Comparison of ENCODE assay signal across 9 cellular contexts in genomic region chr10:63711866-63712716, GRCh38.
A peak's percentile ranks its signal among the peaks of the same experiment; 100 is the strongest.
DNase-seq lines count a peak whose midpoint lies in the region; ATAC-seq and TF ChIP-seq lines count a peak whose summit lies in the region.
"Had no signal": no experiment of that assay in that cellular context is flagged by ENCODE, and none has a peak within 500 bp of the region (broad histone marks: within the 10 kb centered on the region; RNA-seq: fewer than 3 reads in every experiment).

No MANE protein-coding gene starts in this region.

- WGBS in HUES64: 71% methylated on average over 6 of the region's 6 CpGs

- in situ Hi-C loops in ACHN (cut with HindIII; ENCODE audit: low pct_ligation_motif_present, low pct_unique_long_range_greater_than_20kb, low sequenced_read_pairs): loop anchor here (25.0 kb wide), 1 partner anchor 500 kb away; no protein-coding TSS in a partner anchor

- H4K20me1 ChIP-seq in neural progenitor cell (ENCODE audit: low read depth): no peaks in the 10 kb centered on the region

- H3K9me3 ChIP-seq in HUES64 (ENCODE audit: insufficient read depth, low read depth, low read length): no peaks in the 10 kb centered on the region
- no peaks in the 10 kb centered on the region for H3K9me3 ChIP-seq in neural progenitor cell (ENCODE audit: low read depth)

- peak overlapping the region; percentile 74 for H3K4me3 Mint-ChIP-seq in neural progenitor cell

- H3K4me3 ChIP-seq in HUES64 (ENCODE audit: low read length) (no peak overlapping the region), fibroblast of pulmonary artery (replicated peaks; ENCODE audit: low read depth, low read length) (no peak overlapping the region), neural progenitor cell (no peak overlapping the region)
- H3K4me3 ChIP-seq: cardiac muscle cell had no signal

- peak overlapping the region; percentile 73 for H3K4me2 ChIP-seq in neural progenitor cell

- H3K27me3 ChIP-seq in HUES64 (ENCODE audit: insufficient read depth, low read length): no peaks in the 10 kb centered on the region
- H3K27me3 ChIP-seq in neural progenitor cell: no peaks in the 10 kb centered on the region
- H3K27me3 ChIP-seq: cardiac muscle cell had no signal

- DNase-seq in ACHN (peak; percentile 94), fibroblast of pulmonary artery (ENCODE audit: low read depth) (peak; percentile 96), neural progenitor cell (ENCODE audit: low spot score) (no peak)
- no peak for DNase-seq in activated naive CD4-positive, alpha-beta T cell treated with Interleukin-2 at 50 U/mL for 16 hours

- TF ChIP-seq CTCF in fibroblast of pulmonary artery (IDR thresholded peaks at IDR 0.05; ENCODE audit: low read length, missing control alignments): no peak
- no peak for TF ChIP-seq CTCF in neural progenitor cell (IDR thresholded peaks at IDR 0.05)

- H3K4me1 Mint-ChIP-seq in neural progenitor cell: peaks cover 60% of the 10 kb centered on the region

- peak overlapping the region; percentile 4 for H2AFZ ChIP-seq in neural progenitor cell (replicated peaks)

- peaks cover 2% of the 10 kb centered on the region for H3K36me3 Mint-ChIP-seq in neural progenitor cell

- peak overlapping the region; percentile 15; the same call in 1 of the 2 replicates for H3K9ac ChIP-seq in HUES64 (ENCODE audit: low read depth, low read length)
- H3K9ac ChIP-seq in neural progenitor cell: no peak overlapping the region

- H3F3A ChIP-seq in neural progenitor cell (ENCODE audit: low read depth): peaks cover 32% of the 10 kb centered on the region

- peaks cover 21% of the 10 kb centered on the region for H3K27me3 Mint-ChIP-seq in neural progenitor cell (ENCODE audit: insufficient read depth, low read depth)

- peaks cover 10% of the 10 kb centered on the region for H3K9me3 Mint-ChIP-seq in neural progenitor cell

- peak overlapping the region; percentile 98 for H3K27ac Mint-ChIP-seq in neural progenitor cell

- H3K27ac ChIP-seq in HUES64 (ENCODE audit: low read depth, low read length) (peak overlapping the region; percentile 59), neural progenitor cell (peak overlapping the region; percentile 86)

- no peaks in the 10 kb centered on the region for H3K36me3 ChIP-seq in HUES64 (ENCODE audit: insufficient read depth, low read length)
- H3K36me3 ChIP-seq in neural progenitor cell: no peaks in the 10 kb centered on the region
- H3K36me3 ChIP-seq: cardiac muscle cell had no signal

- no peaks in the 10 kb centered on the region for H3K79me2 ChIP-seq in neural progenitor cell (ENCODE audit: low read depth)

- ATAC-seq in SK-N-SH treated with all-trans-retinoic acid at 6 μM for 48 hours: peak; percentile 86
- ATAC-seq in HG03196 (IDR thresholded peaks at IDR 0.05; ENCODE audit: unreplicated experiment): no peak
- no peak for ATAC-seq in HG03135 (IDR thresholded peaks at IDR 0.05; ENCODE audit: unreplicated experiment)

- H3K4me1 ChIP-seq in HUES64 (ENCODE audit: insufficient read depth, low read length) (peaks cover 53% of the 10 kb centered on the region), neural progenitor cell (peaks cover 47% of the 10 kb centered on the region)

TF ChIP-seq in SK-N-SH treated with all-trans-retinoic acid at 6 μM for 48 hours, 23 proteins besides CTCF, POLR2A, EP300 and RAD21 (continues in another document):
- no peak for TF ChIP-seq ESRRG (CRISPR knock-in tag; IDR thresholded peaks at IDR 0.05)
- TF ChIP-seq ISL1 (CRISPR knock-in tag; IDR thresholded peaks at IDR 0.05): peak; percentile 95
- TF ChIP-seq SNAI2 (CRISPR knock-in tag; IDR thresholded peaks at IDR 0.05): no peak
- no peak for TF ChIP-seq CSRNP3 (CRISPR knock-in tag; IDR thresholded peaks at IDR 0.05)
- TF ChIP-seq PATZ1 (CRISPR knock-in tag; IDR thresholded peaks at IDR 0.05; ENCODE audit: borderline replicate concordance): no peak; the same call in 1 of the 2 replicates
- TF ChIP-seq BACH2 (CRISPR knock-in tag; IDR thresholded peaks at IDR 0.05; ENCODE audit: borderline replicate concordance): no peak
- TF ChIP-seq PPARA (CRISPR knock-in tag; IDR thresholded peaks at IDR 0.05; ENCODE audit: borderline replicate concordance): no peak
- TF ChIP-seq OSR1 (CRISPR knock-in tag; IDR thresholded peaks at IDR 0.05): no peak
- no peak for TF ChIP-seq ZNF70 (CRISPR knock-in tag; IDR thresholded peaks at IDR 0.05)
- 0 out of 2 replicates have a peak, but pooled peaks have one; percentile 59 for TF ChIP-seq ZC3H10 (CRISPR knock-in tag; IDR thresholded peaks at IDR 0.05)
- peak; percentile 68; the same call in 1 of the 2 replicates for TF ChIP-seq ZFP3 (CRISPR knock-in tag; IDR thresholded peaks at IDR 0.05)
- TF ChIP-seq ZNF8 (CRISPR knock-in tag; IDR thresholded peaks at IDR 0.05): 0 out of 2 replicates have a peak, but pooled peaks have one; percentile 5
- TF ChIP-seq TCF4 (CRISPR knock-in tag; IDR thresholded peaks at IDR 0.05; ENCODE audit: borderline replicate concordance): peak; percentile 92
- no peak for TF ChIP-seq ZFP30 (CRISPR knock-in tag; IDR thresholded peaks at IDR 0.05)
- no peak for TF ChIP-seq RARB (CRISPR knock-in tag; IDR thresholded peaks at IDR 0.05)
- TF ChIP-seq CSDC2 (CRISPR knock-in tag; IDR thresholded peaks at IDR 0.05): no peak; the same call in 1 of the 2 replicates
- TF ChIP-seq ARNTL (CRISPR knock-in tag; IDR thresholded peaks at IDR 0.05; ENCODE audit: borderline replicate concordance, low read depth): 0 out of 2 replicates have a peak, but pooled peaks have one; percentile 9
- TF ChIP-seq GLIS3 (CRISPR knock-in tag; IDR thresholded peaks at IDR 0.05): peak; percentile 72; the same call in 1 of the 2 replicates
- TF ChIP-seq CREB5 (CRISPR knock-in tag; IDR thresholded peaks at IDR 0.05; ENCODE audit: low read depth): peak; percentile 23; the same call in 1 of the 2 replicates
- TF ChIP-seq POU6F1 (CRISPR knock-in tag; IDR thresholded peaks at IDR 0.05; ENCODE audit: borderline replicate concordance, low read depth): no peak
- TF ChIP-seq TOX (CRISPR knock-in tag; IDR thresholded peaks at IDR 0.05; ENCODE audit: borderline replicate concordance): no peak

Comparison
In these comparisons a context has a peak if more than half of its experiments do, and no peak if none do; other contexts are left out.
1. DNase-seq: peak in ACHN (single experiment) and fibroblast of pulmonary artery (single experiment); none in neural progenitor cell (single experiment) and activated naive CD4-positive, alpha-beta T cell treated with Interleukin-2 at 50 U/mL for 16 hours (single experiment).